12 cellular contexts compared by ENCODE assay signal in genomic region chr11:2750601-2751522, GRCh38. TPM values are rescaled to one million over a fixed set of nuclear protein-coding genes. Genes with fewer than 3 reads are reported as not detected.
DNase-seq lines count a peak whose midpoint lies in the region; ATAC-seq and TF ChIP-seq lines count a peak whose summit lies in the region.
"Had no signal": no experiment of that assay in that cellular context is flagged by ENCODE, and none has a peak within 500 bp of the region (broad histone marks: within the 10 kb centered on the region; RNA-seq: fewer than 3 reads in every experiment).

No MANE protein-coding gene starts in this region.

- H3K27me3 Mint-ChIP-seq in activated naive CD8-positive, alpha-beta T cell treated with anti-CD3 and anti-CD28 coated beads for 36 hours = no peaks in the 10 kb centered on the region

- H3K27ac Mint-ChIP-seq in activated naive CD8-positive, alpha-beta T cell treated with anti-CD3 and anti-CD28 coated beads for 36 hours = no peak overlapping the region

- TF ChIP-seq POLR2A in transverse colon (IDR thresholded peaks at IDR 0.05) = no peak

- H3K4me1 Mint-ChIP-seq in activated naive CD8-positive, alpha-beta T cell treated with anti-CD3 and anti-CD28 coated beads for 36 hours = no peaks in the 10 kb centered on the region

- intact Hi-C loops in transverse colon (cut with DNase I; ENCODE audit: low total_unique reads) = no loop called here

- in situ Hi-C loops in transverse colon (cut with MboI; ENCODE audit: low pct_ligation_motif_present in 1 of 4, low pct_unique_long_range_greater_than_20kb in 1 of 4, low sequenced_read_pairs in 3 of 4) = no loop called here

- peak; percentile 37 for DNase-seq in activated effector memory CD4-positive, alpha-beta T cell treated with anti-CD3 and anti-CD28 coated beads, Interleukin-2, amount 50 U/mL, for 16 hours
- no peak for DNase-seq in activated effector memory CD4-positive, alpha-beta T cell treated with Interleukin-2 at 50 U/mL for 16 hours
- DNase-seq in NCI-H774 (lab: John Stamatoyannopoulos, UW) (peak; percentile 6), left kidney (ENCODE audit: low read depth, low spot score) (peak; percentile 82), transverse colon (peak; percentile 4)
- DNase-seq in activated naive CD8-positive, alpha-beta T cell treated with anti-CD3 and anti-CD28 coated beads for 36 hours = no peak
- DNase-seq: activated CD4-positive, alpha-beta T cell treated with anti-CD3 and anti-CD28 coated beads for 1 hour; GDM1; kidney glomerular epithelial cell had no signal

- H3K4me3 ChIP-seq in transverse colon = no peak overlapping the region
- H3K4me3 ChIP-seq: SK-N-MC had no signal

- no peaks in the 10 kb centered on the region for H3K27me3 ChIP-seq in transverse colon

- H3K36me3 Mint-ChIP-seq in activated naive CD8-positive, alpha-beta T cell treated with anti-CD3 and anti-CD28 coated beads for 36 hours = peaks cover 7% of the 10 kb centered on the region

- H3K4me3 Mint-ChIP-seq in activated naive CD8-positive, alpha-beta T cell treated with anti-CD3 and anti-CD28 coated beads for 36 hours = no peak overlapping the region

- ATAC-seq in HG03159 (IDR thresholded peaks at IDR 0.05; ENCODE audit: unreplicated experiment) (no peak), HG03460 (IDR thresholded peaks at IDR 0.05; ENCODE audit: unreplicated experiment) (no peak)

- WGBS in transverse colon (ENCODE audit: low coverage in 1 of 2), 2 donors = 71 to 81% methylated on average over 10 to 25 of the region's 25 CpGs

- no peak for TF ChIP-seq CTCF in transverse colon (IDR thresholded peaks at IDR 0.05)

- H3K9me3 ChIP-seq in transverse colon = no peaks in the 10 kb centered on the region

- peaks cover 1% of the 10 kb centered on the region for H3K9me3 Mint-ChIP-seq in activated naive CD8-positive, alpha-beta T cell treated with anti-CD3 and anti-CD28 coated beads for 36 hours

- no peak for TF ChIP-seq EP300 in transverse colon (IDR thresholded peaks at IDR 0.05; ENCODE audit: low read depth)

- H3K36me3 ChIP-seq in transverse colon = no peaks in the 10 kb centered on the region

- no peak overlapping the region for H3K27ac ChIP-seq in transverse colon
- H3K27ac ChIP-seq: SK-N-MC had no signal

- H3K4me1 ChIP-seq in transverse colon = no peaks in the 10 kb centered on the region

RNA-seq across cellular contexts. Expression of gene KCNQ1OT1, which starts 51.1 kb away (rescaled TPM):
- 1 to 10 TPM; 1.5 to 5.0 (median 1.9) TPM for total RNA-seq in transverse colon
- under 1 TPM; 0.12 to 0.14 TPM for total RNA-seq in activated naive CD8-positive, alpha-beta T cell treated with anti-CD3 and anti-CD28 coated beads for 36 hours

Comparison
In these comparisons a context has a peak if more than half of its experiments do, and no peak if none do; other contexts are left out.
1. DNase-seq: peak in activated effector memory CD4-positive, alpha-beta T cell treated with anti-CD3 and anti-CD28 coated beads, Interleukin-2, amount 50 U/mL, for 16 hours (single experiment), NCI-H774 (single experiment), left kidney (single experiment) and transverse colon (single experiment); none in activated effector memory CD4-positive, alpha-beta T cell treated with Interleukin-2 at 50 U/mL for 16 hours (single experiment) and activated naive CD8-positive, alpha-beta T cell treated with anti-CD3 and anti-CD28 coated beads for 36 hours (single experiment).